16 cellular contexts compared by ENCODE assay signal in genomic region chr4:78707793-78708192, GRCh38.
DNase-seq lines count a peak whose midpoint lies in the region; ATAC-seq and TF ChIP-seq lines count a peak whose summit lies in the region.
"Had no signal": no experiment of that assay in that cellular context is flagged by ENCODE, and none has a peak within 500 bp of the region (broad histone marks: within the 10 kb centered on the region; RNA-seq: fewer than 3 reads in every experiment).

No MANE protein-coding gene starts in this region.

- 82 to 96% methylated on average over 4 to 5 of the region's 5 CpGs for WGBS in gastroesophageal sphincter (ENCODE audit: low coverage in 1 of 2), 2 donors

- peaks cover 0 to 6% (median 0%) of the 10 kb centered on the region in 3 donors for H3K4me1 ChIP-seq in gastroesophageal sphincter

- H3K4me1 Mint-ChIP-seq in IgD-negative memory B cell, result peaks cover 26 to 39% (median 32%) of the 10 kb centered on the region in 3 donors

- TF ChIP-seq POLR2A in gastroesophageal sphincter (IDR thresholded peaks at IDR 0.05), result no peak

- H3K27ac ChIP-seq in temporal lobe (ENCODE audit: low read depth, low read length), result peak overlapping the region; percentile 54
- no peak overlapping the region for H3K27ac ChIP-seq in gastroesophageal sphincter
- H3K27ac ChIP-seq: suprapubic skin had no signal

- TF ChIP-seq EP300 in gastroesophageal sphincter (IDR thresholded peaks at IDR 0.05), result no peak

- H3K27me3 Mint-ChIP-seq in IgD-negative memory B cell, result no peaks in the 10 kb centered on the region
- H3K27me3 Mint-ChIP-seq: progenitor cell of endocrine pancreas had no signal

- TF ChIP-seq CTCF in gastroesophageal sphincter (IDR thresholded peaks at IDR 0.05), result no peak

- H3K4me3 Mint-ChIP-seq in IgD-negative memory B cell, result peak overlapping the region; percentile 60 to 91 (median 73)
- H3K4me3 Mint-ChIP-seq: CD14-positive monocyte had no signal

- no peaks in the 10 kb centered on the region for H3K27me3 ChIP-seq in gastroesophageal sphincter
- H3K27me3 ChIP-seq: suprapubic skin had no signal

- peaks cover 0 to 12% (median 0%) of the 10 kb centered on the region in 3 donors for H3K9me3 ChIP-seq in gastroesophageal sphincter

- no peak overlapping the region for H3K4me3 ChIP-seq in gastroesophageal sphincter
- H3K4me3 ChIP-seq: suprapubic skin had no signal

- DNase-seq in hypothalamus (lab: John Stamatoyannopoulos, UW) (no peak), amniotic stem cell (lab: John Stamatoyannopoulos, UW) (no peak)
- DNase-seq: activated naive CD4-positive, alpha-beta T cell; NCI-H187 treated with DMSO at 0.1 percent for 48 hours; NCI-H526; PC-3; SK-N-SH; stimulated activated CD4-positive, alpha-beta T cell treated with anti-CD3 and anti-CD28 coated beads, Interleukin-15, amount 100 ng/mL, for 24 hours had no signal

- H3K27ac Mint-ChIP-seq in IgD-negative memory B cell, result peak overlapping the region; percentile 85 to 96 (median 92)
- H3K27ac Mint-ChIP-seq: progenitor cell of endocrine pancreas had no signal

- H3K36me3 Mint-ChIP-seq in IgD-negative memory B cell, result no peaks in the 10 kb centered on the region
- H3K36me3 Mint-ChIP-seq: CD14-positive monocyte had no signal

- no peaks in the 10 kb centered on the region for H3K36me3 ChIP-seq in gastroesophageal sphincter
- H3K36me3 ChIP-seq: suprapubic skin had no signal

- peaks cover 0 to 6% (median under 1%) of the 10 kb centered on the region in 3 donors for H3K9me3 Mint-ChIP-seq in IgD-negative memory B cell

- peak; percentile 51 for ATAC-seq in GM18907 (IDR thresholded peaks at IDR 0.05; ENCODE audit: unreplicated experiment)
- peak; percentile 63 for ATAC-seq in HG02642 (IDR thresholded peaks at IDR 0.05; ENCODE audit: poor library complexity, unreplicated experiment)
- no peak for ATAC-seq in gastroesophageal sphincter
- ATAC-seq: PC-3 had no signal
